Comparison of ENCODE assay signal across 9 cellular contexts in genomic region chr5:39148983-39149534, GRCh38.
DNase-seq lines count a peak whose midpoint lies in the region; ATAC-seq and TF ChIP-seq lines count a peak whose summit lies in the region.
"Had no signal": no experiment of that assay in that cellular context is flagged by ENCODE, and none has a peak within 500 bp of the region (broad histone marks: within the 10 kb centered on the region; RNA-seq: fewer than 3 reads in every experiment).

No MANE protein-coding gene starts in this region.

- H3K36me3 Mint-ChIP-seq in activated naive CD4-positive, alpha-beta T cell treated with anti-CD3 and anti-CD28 coated beads, Interleukin-2, amount 50 U/mL, for 24 hours, result peaks cover 27% of the 10 kb centered on the region

- H3K27ac Mint-ChIP-seq in activated naive CD4-positive, alpha-beta T cell treated with anti-CD3 and anti-CD28 coated beads, Interleukin-2, amount 50 U/mL, for 24 hours, result peak overlapping the region; percentile 94

- DNase-seq in activated naive CD4-positive, alpha-beta T cell treated with Interleukin-2 at 50 U/mL for 16 hours, result no peak
- DNase-seq in RPMI8226, result peak; percentile 5
- DNase-seq in erythroblast (lab: John Stamatoyannopoulos, UW), result peak; percentile 16 to 19
- no peak for DNase-seq in tibial nerve (ENCODE audit: low spot score in 2 of 2)
- DNase-seq in ecto neural progenitor cell (ENCODE audit: low spot score), result no peak
- DNase-seq: NCI-H524 had no signal

- no peaks in the 10 kb centered on the region for H3K36me3 ChIP-seq in tibial nerve

- TF ChIP-seq POLR2A in erythroblast (IDR thresholded peaks at IDR 0.05; ENCODE audit: low read length) (no peak), tibial nerve (IDR thresholded peaks at IDR 0.05) (no peak)

- no peak for TF ChIP-seq EP300 in tibial nerve (IDR thresholded peaks at IDR 0.05)

- no peaks in the 10 kb centered on the region for H3K9me3 Mint-ChIP-seq in activated naive CD4-positive, alpha-beta T cell treated with anti-CD3 and anti-CD28 coated beads, Interleukin-2, amount 50 U/mL, for 24 hours

- no peaks in the 10 kb centered on the region for H3K9me3 ChIP-seq in tibial nerve

- H3K4me1 ChIP-seq in tibial nerve, result peaks cover 0 to 7% (median 0%) of the 10 kb centered on the region in 4 donors

- TF ChIP-seq CTCF in tibial nerve (IDR thresholded peaks at IDR 0.05), result peak in 3 of 5 experiments; percentile 28 to 31 (median 28)

- H3K27me3 Mint-ChIP-seq in activated naive CD4-positive, alpha-beta T cell treated with anti-CD3 and anti-CD28 coated beads, Interleukin-2, amount 50 U/mL, for 24 hours, result no peaks in the 10 kb centered on the region

- no peak overlapping the region for H3K4me3 Mint-ChIP-seq in activated naive CD4-positive, alpha-beta T cell treated with anti-CD3 and anti-CD28 coated beads, Interleukin-2, amount 50 U/mL, for 24 hours

- peaks cover 82% of the 10 kb centered on the region for H3K4me1 Mint-ChIP-seq in activated naive CD4-positive, alpha-beta T cell treated with anti-CD3 and anti-CD28 coated beads, Interleukin-2, amount 50 U/mL, for 24 hours

- H3K4me3 ChIP-seq in tibial nerve, result no peak overlapping the region

- H3K27me3 ChIP-seq in tibial nerve, result no peaks in the 10 kb centered on the region

- ATAC-seq in HG02973 (IDR thresholded peaks at IDR 0.05; ENCODE audit: unreplicated experiment) (no peak), GM21737 (IDR thresholded peaks at IDR 0.05; ENCODE audit: unreplicated experiment) (no peak)

- no peak overlapping the region for H3K27ac ChIP-seq in tibial nerve

Comparison
In these comparisons a context has a peak if more than half of its experiments do, and no peak if none do; other contexts are left out.
1. DNase-seq: peak in RPMI8226 (single experiment) and erythroblast (2 of 2); none in activated naive CD4-positive, alpha-beta T cell treated with Interleukin-2 at 50 U/mL for 16 hours (single experiment), tibial nerve (0 of 2) and ecto neural progenitor cell (single experiment).